In genomic region chr5:10695759-10696543, GRCh38 we compare ENCODE assay signal across 1 cellular context.
TF ChIP-seq lines count a peak whose summit lies in the region.

No MANE protein-coding gene starts in this region.

TF ChIP-seq in GM12878, 131 proteins besides CTCF, POLR2A, EP300 and RAD21 (continued from another document):
- no peak for TF ChIP-seq ELK1 (IDR thresholded peaks at IDR 0.05; ENCODE audit: low read depth, low read length)
- TF ChIP-seq CBX3 (IDR thresholded peaks at IDR 0.05; ENCODE audit: borderline replicate concordance, low read depth): no peak
- no peak for TF ChIP-seq POLR2AphosphoS2 (IDR thresholded peaks at IDR 0.05; ENCODE audit: low read depth, low read length)
- TF ChIP-seq MTA2 (IDR thresholded peaks at IDR 0.05; ENCODE audit: low read depth): peak; percentile 47; the same call in 1 of the 2 replicates
- TF ChIP-seq PBX3 (IDR thresholded peaks at IDR 0.05; ENCODE audit: insufficient replicate concordance, low read depth, low read length): no peak
- peak; percentile 56 to 72; a peak in 3 of 4 replicates for TF ChIP-seq IKZF2 (IDR thresholded peaks at IDR 0.05)
- no peak for TF ChIP-seq CBX5 (IDR thresholded peaks at IDR 0.05; ENCODE audit: low read depth)
- no peak for TF ChIP-seq YBX1 (IDR thresholded peaks at IDR 0.05)
